3 cellular contexts compared by ENCODE assay signal in genomic region chr5:67827521-67827920, GRCh38.
"Had no signal": no experiment of that assay in that cellular context is flagged by ENCODE, and none has a peak within 500 bp of the region (broad histone marks: within the 10 kb centered on the region; RNA-seq: fewer than 3 reads in every experiment).

No MANE protein-coding gene starts in this region.

- H3K4me3 ChIP-seq: GM12878 had no signal

- ATAC-seq: GM12878 had no signal

- DNase-seq: GDM1, GF-D8 had no signal
